13 cellular contexts compared by ENCODE assay signal in the genomic region with DNA sequence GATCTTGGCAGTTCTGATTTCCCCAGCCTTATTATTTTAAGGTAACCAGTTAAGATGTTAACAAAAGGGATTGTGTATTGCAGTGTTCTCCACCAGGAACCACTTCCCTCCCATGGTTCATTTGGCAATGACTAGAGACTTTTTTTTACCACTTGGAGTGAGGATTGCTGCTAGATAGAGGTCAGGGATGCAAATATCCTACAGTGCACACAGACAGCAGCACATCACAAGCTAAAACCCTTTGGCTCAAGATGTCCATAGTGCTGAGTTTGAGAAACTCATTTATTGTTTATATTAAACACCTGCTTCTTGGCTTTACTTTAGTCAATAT. TPM values are rescaled to one million over a fixed set of nuclear protein-coding genes. Genes with fewer than 3 reads are reported as not detected.
DNase-seq lines count a peak whose midpoint lies in the region; ATAC-seq and TF ChIP-seq lines count a peak whose summit lies in the region.
"Had no signal": no experiment of that assay in that cellular context is flagged by ENCODE, and none has a peak within 500 bp of the region (broad histone marks: within the 10 kb centered on the region; RNA-seq: fewer than 3 reads in every experiment).

No MANE protein-coding gene starts in this region.

- DNase-seq in AG04450 (ENCODE audit: low read depth, low spot score) (no peak), ascending aorta (ENCODE audit: low spot score in 2 of 2) (no peak), immature natural killer cell (no peak), aorta (no peak), OCI-M1 (lab: John Stamatoyannopoulos, UW) (no peak), sciatic nerve (ENCODE audit: low spot score) (no peak), T-helper 9 cell (no peak)
- DNase-seq: activated CD4-positive, alpha-beta T cell treated with anti-CD3 and anti-CD28 coated beads, Interleukin-2, amount 10 ng/mL, durations not matched to agents 7 days and 5 days; DMS79; Peyer's patch; upper lobe of left lung had no signal

- H3K36me3 Mint-ChIP-seq in immature natural killer cell = peaks cover 0 to 2% (median 0%) of the 10 kb centered on the region in 3 donors

- no peaks in the 10 kb centered on the region for H3K27me3 Mint-ChIP-seq in immature natural killer cell (ENCODE audit: low read depth in 3 of 3)
- H3K27me3 Mint-ChIP-seq: activated CD4-positive, alpha-beta T cell treated with anti-CD3 and anti-CD28 coated beads, Interleukin-2, amount 10 ng/mL, durations not matched to agents 7 days and 5 days had no signal

- intact Hi-C loops in ascending aorta (cut with DNase I) (no loop called here), aorta (cut with DNase I) (no loop called here), sciatic nerve (cut with DNase I) (no loop called here)

- ATAC-seq in GM21717 (IDR thresholded peaks at IDR 0.05; ENCODE audit: unreplicated experiment) (peak; percentile 44), aorta (ENCODE audit: low FRiP score) (no peak), sciatic nerve (no peak)

- POLR2A ChIA-PET in AG04450 (lab: Yijun Ruan, JAX) = interaction anchor here (0.5 to 0.6 kb wide), 2 partner anchors 132 to 189 kb away, joined by 3 to 12 read pairs; partner anchors contain the start of gene SHQ1

- H3K27ac Mint-ChIP-seq in immature natural killer cell = peak overlapping the region in 5 of 6 donors; percentile 26 to 82 (median 46)
- H3K27ac Mint-ChIP-seq: activated CD4-positive, alpha-beta T cell treated with anti-CD3 and anti-CD28 coated beads, Interleukin-2, amount 10 ng/mL, durations not matched to agents 7 days and 5 days had no signal

- H3K4me3 Mint-ChIP-seq in immature natural killer cell = peak overlapping the region in 1 of 5 donors; percentile 5
- H3K4me3 Mint-ChIP-seq: activated CD4-positive, alpha-beta T cell treated with anti-CD3 and anti-CD28 coated beads, Interleukin-2, amount 10 ng/mL, durations not matched to agents 7 days and 5 days had no signal

- H3K27me3 ChIP-seq in AG04450 (ENCODE audit: control insufficient read depth, insufficient read depth, low read length) = no peaks in the 10 kb centered on the region
- H3K27me3 ChIP-seq in ascending aorta = no peaks in the 10 kb centered on the region
- no peaks in the 10 kb centered on the region for H3K27me3 ChIP-seq in aorta (ENCODE audit: control insufficient read depth in 1 of 2, insufficient read depth in 2 of 2, low read length in 1 of 2)
- H3K27me3 ChIP-seq: Peyer's patch, upper lobe of left lung had no signal

- CTCF ChIA-PET in AG04450 (lab: Charles Lee) = interaction anchor here (1.2 kb wide), 1 partner anchor 215 kb away, joined by 3 read pairs; no protein-coding TSS in a partner anchor

- H3K4me3 ChIP-seq in AG04450 (ENCODE audit: low read depth, low read length) = no peak overlapping the region
- H3K4me3 ChIP-seq in ascending aorta = no peak overlapping the region
- no peak overlapping the region for H3K4me3 ChIP-seq in aorta (ENCODE audit: low read length in 2 of 2)
- H3K4me3 ChIP-seq: Peyer's patch, upper lobe of left lung had no signal

- H3K36me3 ChIP-seq in ascending aorta = no peaks in the 10 kb centered on the region
- no peaks in the 10 kb centered on the region for H3K36me3 ChIP-seq in aorta (ENCODE audit: control insufficient read depth in 1 of 2, insufficient read depth in 2 of 2, low read length in 1 of 2)
- H3K36me3 ChIP-seq: Peyer's patch, upper lobe of left lung had no signal

- peaks cover 67 to 79% of the 10 kb centered on the region in 2 donors for H3K4me1 Mint-ChIP-seq in immature natural killer cell

- H3K27ac ChIP-seq in AG04450 (ENCODE audit: low read depth, low read length) = peak overlapping the region; percentile 40
- H3K27ac ChIP-seq in ascending aorta = peak overlapping the region; percentile 73 to 74
- H3K27ac ChIP-seq in aorta (ENCODE audit: low read depth in 1 of 2, low read length in 2 of 2) = peak overlapping the region in 1 of 2 donors; percentile 67
- H3K27ac ChIP-seq: KMS-11, Peyer's patch, upper lobe of left lung had no signal

- TF ChIP-seq CTCF in AG04450 (IDR thresholded peaks at IDR 0.05; ENCODE audit: low read depth, low read length) = no peak
- no peak for TF ChIP-seq CTCF in ascending aorta (IDR thresholded peaks at IDR 0.05)

- H3K9me3 ChIP-seq in AG04450 (ENCODE audit: control insufficient read depth, insufficient read depth, low read length) (no peaks in the 10 kb centered on the region), ascending aorta (no peaks in the 10 kb centered on the region), aorta (ENCODE audit: control insufficient read depth, low read length) (no peaks in the 10 kb centered on the region)
- H3K9me3 ChIP-seq: Peyer's patch, upper lobe of left lung had no signal

- H3K4me1 ChIP-seq in ascending aorta (peaks cover 0 to 35% of the 10 kb centered on the region in 2 donors), aorta (ENCODE audit: control insufficient read depth in 1 of 2, insufficient read depth in 2 of 2, low read length in 2 of 2) (peaks cover 6 to 14% of the 10 kb centered on the region in 2 donors)

- no peaks in the 10 kb centered on the region for H3K9me3 Mint-ChIP-seq in immature natural killer cell
- H3K9me3 Mint-ChIP-seq: activated CD4-positive, alpha-beta T cell treated with anti-CD3 and anti-CD28 coated beads, Interleukin-2, amount 10 ng/mL, durations not matched to agents 7 days and 5 days had no signal

RNA-seq across cellular contexts. Expression of gene EBLN2, which starts 24.1 kb away (rescaled TPM):
- polyA plus RNA-seq in AG04450 (2011; rRNA removed) (2.1 and 3.2 TPM in 2 replicates), immature natural killer cell (1 to 10 TPM in 1 of 3 donors, under 1 TPM in 2; 0.16 to 2.1 (median 0.18) TPM), aorta (under 1 TPM in 1 of 2 donors, not detected in 1; 0.92 TPM)
- 8.3 and 9.3 TPM in 2 replicates for polyA minus RNA-seq in AG04450 (2011; rRNA and poly(A)+ RNA removed)
- total RNA-seq in ascending aorta (0.53 TPM), aorta (1 to 10 TPM; 5.1 to 7.8 TPM), sciatic nerve (8.3 TPM)

RNA-seq across cellular contexts. Expression of gene PPP4R2, which starts 40.7 kb away (rescaled TPM):
- polyA plus RNA-seq in AG04450 (2011; rRNA removed) = 35.1 and 48.7 TPM in 2 replicates
- polyA minus RNA-seq in AG04450 (2011; rRNA and poly(A)+ RNA removed) = 12.0 and 32.3 TPM in 2 replicates
- total RNA-seq in ascending aorta = 8.2 TPM
- polyA plus RNA-seq in immature natural killer cell = 10 to 100 TPM; 27.6 to 47.3 (median 44.9) TPM
- total RNA-seq in aorta = 10 to 100 TPM; 65.4 to 70.7 TPM
- 10 to 100 TPM; 16.0 to 16.2 TPM for polyA plus RNA-seq in aorta
- total RNA-seq in sciatic nerve = 113 TPM
